ENCODE assay signal across 24 cellular contexts in genomic region chr1:41484881-41485280, GRCh38. TPM values are rescaled to one million over a fixed set of nuclear protein-coding genes. Genes with fewer than 3 reads are reported as not detected.
DNase-seq lines count a peak whose midpoint lies in the region; ATAC-seq and TF ChIP-seq lines count a peak whose summit lies in the region.
"Had no signal": no experiment of that assay in that cellular context is flagged by ENCODE, and none has a peak within 500 bp of the region (broad histone marks: within the 10 kb centered on the region; RNA-seq: fewer than 3 reads in every experiment).

No MANE protein-coding gene starts in this region.

- no peak for ATAC-seq in HG03196 (IDR thresholded peaks at IDR 0.05; ENCODE audit: unreplicated experiment)

- no peak for TF ChIP-seq POLR2A in Peyer's patch (IDR thresholded peaks at IDR 0.05)

- H3K9me3 Mint-ChIP-seq in activated T-helper 1 cell treated with anti-CD3 and anti-CD28 coated beads, Interleukin-12 subunit alpha, Interleukin-12 subunit beta, Interleukin-2, Interleukin-4 antibody, amounts not matched to agents 30 ng/mL and 10 ng/mL and 1 ng/mL, durations not matched to agents 14 hours and 24 hours and 36 hours = no peaks in the 10 kb centered on the region
- H3K9me3 Mint-ChIP-seq: activated naive CD8-positive, alpha-beta T cell treated with anti-CD3 and anti-CD28 coated beads for 36 hours; activated T-helper 2 cell treated with anti-CD3 and anti-CD28 coated beads, Interferon-gamma antibody, Interleukin-2, Interleukin-4, amounts not matched to agents 10 μg/mL and 5 μg/mL and 100 μg/mL, durations not matched to agents 14 hours and 24 hours and 36 hours; CD14-positive monocyte; stimulated activated naive CD8-positive, alpha-beta T cell treated with anti-CD3 and anti-CD28 coated beads, Interleukin-15, amount 100 ng/mL, for 72 hours had no signal

- H3K56ac ChIP-seq in mesendoderm (ENCODE audit: low read length) = peak overlapping the region; percentile 25

- H2AK5ac ChIP-seq in mesendoderm (ENCODE audit: low read length) = peak overlapping the region; percentile 67

- no peak for TF ChIP-seq CTCF in left ventricle myocardium inferior (IDR thresholded peaks at IDR 0.05; ENCODE audit: borderline replicate concordance)
- TF ChIP-seq CTCF in Peyer's patch (IDR thresholded peaks at IDR 0.05) = no peak

- H3K36me3 ChIP-seq in left ventricle myocardium inferior (no peaks in the 10 kb centered on the region), mesendoderm (ENCODE audit: control insufficient read depth, insufficient read depth, low read length) (no peaks in the 10 kb centered on the region), Peyer's patch (no peaks in the 10 kb centered on the region)
- H3K36me3 ChIP-seq: right atrium auricular region, transverse colon had no signal

- H3K27ac ChIP-seq in left ventricle myocardium inferior (replicated peaks) (peak overlapping the region; percentile 51), mesendoderm (ENCODE audit: low read depth, low read length) (no peak overlapping the region), Peyer's patch (peak overlapping the region in 1 of 4 donors; percentile 90)
- H3K27ac ChIP-seq: right atrium auricular region, SK-N-MC had no signal

- H3K4ac ChIP-seq in mesendoderm (ENCODE audit: low read depth, low read length) = peak overlapping the region; percentile 74

- no peaks in the 10 kb centered on the region for H3K79me2 ChIP-seq in mesendoderm (ENCODE audit: control insufficient read depth, insufficient read depth, low read length)

- H4K5ac ChIP-seq in mesendoderm (ENCODE audit: low read length) = no peak overlapping the region

- H3K27me3 Mint-ChIP-seq in activated T-helper 1 cell treated with anti-CD3 and anti-CD28 coated beads, Interleukin-12 subunit alpha, Interleukin-12 subunit beta, Interleukin-2, Interleukin-4 antibody, amounts not matched to agents 30 ng/mL and 10 ng/mL and 1 ng/mL, durations not matched to agents 14 hours and 24 hours and 36 hours (ENCODE audit: insufficient read depth) = peaks cover 7% of the 10 kb centered on the region

- H2BK15ac ChIP-seq in mesendoderm (replicated peaks; ENCODE audit: low read depth) = no peak overlapping the region

- no peaks in the 10 kb centered on the region for H3K27me3 ChIP-seq in left ventricle myocardium inferior (ENCODE audit: low read depth)
- H3K27me3 ChIP-seq in mesendoderm (ENCODE audit: insufficient read depth, low read length, poor library complexity) = no peaks in the 10 kb centered on the region
- no peaks in the 10 kb centered on the region for H3K27me3 ChIP-seq in Peyer's patch
- H3K27me3 ChIP-seq: right atrium auricular region, transverse colon had no signal

- H3K9ac ChIP-seq in mesendoderm (ENCODE audit: low read length) = no peak overlapping the region

- no peak overlapping the region for H3K23ac ChIP-seq in mesendoderm (ENCODE audit: low read length)

- H3K18ac ChIP-seq in mesendoderm (ENCODE audit: low read length) = no peak overlapping the region

- DNase-seq in left ventricle myocardium inferior (no peak), cardiac septum (ENCODE audit: low spot score) (no peak), mesendoderm (no peak), Peyer's patch (no peak), DMS 273 (lab: John Stamatoyannopoulos, UW; ENCODE audit: unreplicated experiment) (no peak), D341Med (ENCODE audit: low spot score) (no peak)
- no peak for DNase-seq in activated T-helper 1 cell treated with anti-CD3 and anti-CD28 coated beads, Interleukin-12 subunit alpha, Interleukin-12 subunit beta, Interleukin-2, Interleukin-4 antibody, amounts not matched to agents 30 ng/mL and 10 ng/mL and 1 ng/mL, durations not matched to agents 14 hours and 24 hours and 36 hours (ENCODE audit: low spot score)
- DNase-seq: activated naive CD8-positive, alpha-beta T cell treated with anti-CD3 and anti-CD28 coated beads for 36 hours; effector CD4-positive, alpha-beta T cell; GOT3; hippocampal formation; stimulated activated CD4-positive, alpha-beta T cell treated with anti-CD3 and anti-CD28 coated beads, Interleukin-12 subunit alpha, Interleukin-12 subunit beta, amount 100 ng/mL, for 4 hours; stimulated activated naive CD8-positive, alpha-beta T cell treated with anti-CD3 and anti-CD28 coated beads, Interleukin-15, amount 100 ng/mL, for 72 hours had no signal

- H3K9me3 ChIP-seq in left ventricle myocardium inferior (replicated peaks) = no peaks in the 10 kb centered on the region
- no peaks in the 10 kb centered on the region for H3K9me3 ChIP-seq in Peyer's patch
- H3K9me3 ChIP-seq: right atrium auricular region, transverse colon had no signal

- no peak overlapping the region for H4K8ac ChIP-seq in mesendoderm (ENCODE audit: low read depth, low read length)

- no peak overlapping the region for H2BK120ac ChIP-seq in mesendoderm (ENCODE audit: low read depth, low read length)

- no peak overlapping the region for H3K4me3 Mint-ChIP-seq in activated T-helper 1 cell treated with anti-CD3 and anti-CD28 coated beads, Interleukin-12 subunit alpha, Interleukin-12 subunit beta, Interleukin-2, Interleukin-4 antibody, amounts not matched to agents 30 ng/mL and 10 ng/mL and 1 ng/mL, durations not matched to agents 14 hours and 24 hours and 36 hours
- H3K4me3 Mint-ChIP-seq: activated naive CD8-positive, alpha-beta T cell treated with anti-CD3 and anti-CD28 coated beads for 36 hours; CD14-positive monocyte; stimulated activated naive CD8-positive, alpha-beta T cell treated with anti-CD3 and anti-CD28 coated beads, Interleukin-15, amount 100 ng/mL, for 72 hours had no signal

- H3K4me1 Mint-ChIP-seq in activated T-helper 1 cell treated with anti-CD3 and anti-CD28 coated beads, Interleukin-12 subunit alpha, Interleukin-12 subunit beta, Interleukin-2, Interleukin-4 antibody, amounts not matched to agents 30 ng/mL and 10 ng/mL and 1 ng/mL, durations not matched to agents 14 hours and 24 hours and 36 hours (ENCODE audit: low read depth) = peaks cover 19% of the 10 kb centered on the region

- H3K27ac Mint-ChIP-seq in activated T-helper 1 cell treated with anti-CD3 and anti-CD28 coated beads, Interleukin-12 subunit alpha, Interleukin-12 subunit beta, Interleukin-2, Interleukin-4 antibody, amounts not matched to agents 30 ng/mL and 10 ng/mL and 1 ng/mL, durations not matched to agents 14 hours and 24 hours and 36 hours = peak overlapping the region; percentile 34
- H3K27ac Mint-ChIP-seq: activated naive CD8-positive, alpha-beta T cell treated with anti-CD3 and anti-CD28 coated beads for 36 hours; activated T-helper 2 cell treated with anti-CD3 and anti-CD28 coated beads, Interferon-gamma antibody, Interleukin-2, Interleukin-4, amounts not matched to agents 10 μg/mL and 5 μg/mL and 100 μg/mL, durations not matched to agents 14 hours and 24 hours and 36 hours; stimulated activated naive CD8-positive, alpha-beta T cell treated with anti-CD3 and anti-CD28 coated beads, Interleukin-15, amount 100 ng/mL, for 72 hours had no signal

- H3K4me1 ChIP-seq in left ventricle myocardium inferior (peaks cover 61% of the 10 kb centered on the region), mesendoderm (ENCODE audit: control insufficient read depth, low read depth, low read length) (peaks cover 15% of the 10 kb centered on the region), Peyer's patch (peaks cover 0 to 46% (median 0%) of the 10 kb centered on the region in 4 donors)

- no CpG with 5 or more reads among the region's 7 CpGs for WGBS in mesendoderm (ENCODE audit: extremely low coverage, insufficient coverage, low lambda C conversion rate)

- intact Hi-C loops in left ventricle myocardium inferior (cut with micrococcal nuclease) = no loop called here
- intact Hi-C loops in cardiac septum (cut with DNase I) = no loop called here
- intact Hi-C loops in activated T-helper 1 cell treated with anti-CD3 and anti-CD28 coated beads, Interleukin-12 subunit alpha, Interleukin-12 subunit beta, Interleukin-2, Interleukin-4 antibody, amounts not matched to agents 30 ng/mL and 10 ng/mL and 1 ng/mL, durations not matched to agents 14 hours and 24 hours and 36 hours (cut with micrococcal nuclease) = no loop called here

- H3K36me3 Mint-ChIP-seq in activated T-helper 1 cell treated with anti-CD3 and anti-CD28 coated beads, Interleukin-12 subunit alpha, Interleukin-12 subunit beta, Interleukin-2, Interleukin-4 antibody, amounts not matched to agents 30 ng/mL and 10 ng/mL and 1 ng/mL, durations not matched to agents 14 hours and 24 hours and 36 hours (ENCODE audit: low read depth) = no peaks in the 10 kb centered on the region
- H3K36me3 Mint-ChIP-seq: activated naive CD8-positive, alpha-beta T cell treated with anti-CD3 and anti-CD28 coated beads for 36 hours; CD14-positive monocyte had no signal

- no peak overlapping the region for H3K4me2 ChIP-seq in mesendoderm (ENCODE audit: low read length)

- H2BK5ac ChIP-seq in mesendoderm (ENCODE audit: low read length) = peak overlapping the region; percentile 23

- H3K4me3 ChIP-seq in left ventricle myocardium inferior = peak overlapping the region; percentile 36
- H3K4me3 ChIP-seq in mesendoderm (ENCODE audit: low read length) = no peak overlapping the region
- H3K4me3 ChIP-seq in Peyer's patch = peak overlapping the region in 1 of 4 donors; percentile 53
- H3K4me3 ChIP-seq: lung, SK-N-MC had no signal

- no peaks in the 10 kb centered on the region for H3K79me1 ChIP-seq in mesendoderm (ENCODE audit: low read length)

RNA-seq across cellular contexts. Expression of gene EDN2, which starts 0.4 kb away (rescaled TPM):
- 0.47 TPM for total RNA-seq in left ventricle myocardium inferior
- total RNA-seq in cardiac septum = 1.1 TPM
- not detected in 2 replicates for total RNA-seq in activated T-helper 1 cell treated with anti-CD3 and anti-CD28 coated beads, Interleukin-12 subunit alpha, Interleukin-12 subunit beta, Interleukin-2, Interleukin-4 antibody, amounts not matched to agents 30 ng/mL and 10 ng/mL and 1 ng/mL, durations not matched to agents 14 hours and 24 hours and 36 hours
- 0.48 TPM for polyA plus RNA-seq in mesendoderm (2013, experiment 1 of 2)
- 0.48 TPM for polyA plus RNA-seq in mesendoderm (2013, experiment 2 of 2)
- 10 to 100 TPM in 3 of 4 donors, not detected in 1; 43.2 to 75.0 (median 49.1) TPM for total RNA-seq in Peyer's patch
- total RNA-seq: A673; activated naive CD8-positive, alpha-beta T cell treated with anti-CD3 and anti-CD28 coated beads for 36 hours; activated T-helper 2 cell treated with anti-CD3 and anti-CD28 coated beads, Interferon-gamma antibody, Interleukin-2, Interleukin-4, amounts not matched to agents 10 μg/mL and 5 μg/mL and 100 μg/mL, durations not matched to agents 14 hours and 24 hours and 36 hours; fibroblast of villous mesenchyme; LHCN-M2; osteocyte had no signal
- polyA plus RNA-seq: CD14-positive monocyte had no signal
